In the genomic region with DNA sequence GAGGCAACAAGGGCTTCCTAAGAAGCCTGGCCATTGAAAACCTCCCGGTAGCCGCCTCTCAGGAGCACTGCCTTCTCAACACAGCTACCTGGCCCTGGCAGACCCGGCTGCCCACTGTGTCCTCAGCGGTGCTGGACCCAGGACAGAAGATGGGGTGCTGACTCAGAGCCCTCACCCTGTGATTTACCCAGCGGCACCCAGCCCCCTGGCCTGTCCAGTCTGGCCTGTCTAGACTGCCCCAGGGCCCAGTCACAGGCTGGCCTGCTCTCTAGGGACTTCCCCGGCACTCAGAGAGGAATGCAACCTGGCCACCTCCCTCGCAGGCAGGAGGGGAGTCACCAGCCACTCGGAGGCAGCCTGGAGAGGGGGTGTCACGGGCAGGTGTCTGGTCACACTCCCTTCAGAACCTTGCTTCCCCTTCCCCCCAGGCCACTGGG, we compare ENCODE assay signal across 15 cellular contexts. TPM values are rescaled to one million over a fixed set of nuclear protein-coding genes. Genes with fewer than 3 reads are reported as not detected.
DNase-seq lines count a peak whose midpoint lies in the region; ATAC-seq, FAIRE-seq and TF ChIP-seq lines count a peak whose summit lies in the region.
"Had no signal": no experiment of that assay in that cellular context is flagged by ENCODE, and none has a peak within 500 bp of the region (broad histone marks: within the 10 kb centered on the region; RNA-seq: fewer than 3 reads in every experiment).

No MANE protein-coding gene starts in this region.

- TF ChIP-seq EP300 in HepG2 (IDR thresholded peaks at IDR 0.05; ENCODE audit: low read depth in 2 of 2, low read length in 2 of 2) (no peak), HepG2 (CRISPR knock-in tag; IDR thresholded peaks at IDR 0.05; ENCODE audit: borderline replicate concordance) (no peak)

- no peak overlapping the region for H2AFZ ChIP-seq in HepG2 (ENCODE audit: low read length)

- no peak overlapping the region for H3K4me2 ChIP-seq in HepG2 (ENCODE audit: low read depth, low read length)

- no peak for TF ChIP-seq RAD21 in HepG2 (CRISPR knock-in tag; IDR thresholded peaks at IDR 0.05)

- no peak overlapping the region for H3K27ac Mint-ChIP-seq in activated T-helper 2 cell treated with anti-CD3 and anti-CD28 coated beads, Interferon-gamma antibody, Interleukin-2, Interleukin-4, amounts not matched to agents 10 μg/mL and 5 μg/mL and 100 μg/mL, durations not matched to agents 14 hours and 24 hours and 36 hours
- H3K27ac Mint-ChIP-seq: brain had no signal

- H3K36me3 Mint-ChIP-seq in activated T-helper 2 cell treated with anti-CD3 and anti-CD28 coated beads, Interferon-gamma antibody, Interleukin-2, Interleukin-4, amounts not matched to agents 10 μg/mL and 5 μg/mL and 100 μg/mL, durations not matched to agents 14 hours and 24 hours and 36 hours (ENCODE audit: low read depth), result peaks cover 7% of the 10 kb centered on the region
- H3K36me3 Mint-ChIP-seq: brain had no signal

- ATAC-seq in body of pancreas (peak; percentile 77), HepG2 (no peak)

- peaks cover 18% of the 10 kb centered on the region for H3K79me2 ChIP-seq in HepG2 (ENCODE audit: insufficient read depth, low read length)

- TF ChIP-seq CTCF in cardiac muscle cell (IDR thresholded peaks at IDR 0.05; ENCODE audit: low read depth, low read length) (no peak), right atrium auricular region (IDR thresholded peaks at IDR 0.05) (no peak), body of pancreas (IDR thresholded peaks at IDR 0.05) (no peak), HepG2 (CRISPR knock-in tag; IDR thresholded peaks at IDR 0.05) (no peak), vagina (IDR thresholded peaks at IDR 0.05) (no peak)

- no peaks in the 10 kb centered on the region for H3K27me3 Mint-ChIP-seq in activated T-helper 2 cell treated with anti-CD3 and anti-CD28 coated beads, Interferon-gamma antibody, Interleukin-2, Interleukin-4, amounts not matched to agents 10 μg/mL and 5 μg/mL and 100 μg/mL, durations not matched to agents 14 hours and 24 hours and 36 hours (ENCODE audit: low read depth)
- H3K27me3 Mint-ChIP-seq: brain had no signal

- H3K4me3 Mint-ChIP-seq in activated T-helper 2 cell treated with anti-CD3 and anti-CD28 coated beads, Interferon-gamma antibody, Interleukin-2, Interleukin-4, amounts not matched to agents 10 μg/mL and 5 μg/mL and 100 μg/mL, durations not matched to agents 14 hours and 24 hours and 36 hours (ENCODE audit: low read depth), result no peak overlapping the region
- H3K4me3 Mint-ChIP-seq: brain had no signal

- H3K4me3 ChIP-seq in cardiac muscle cell (no peak overlapping the region), right atrium auricular region (no peak overlapping the region), body of pancreas (no peak overlapping the region), HepG2 (replicated peaks in 1 of 3; ENCODE audit: insufficient read depth in 1 of 3, low read depth in 2 of 3, low read length in 3 of 3) (no peak overlapping the region), vagina (no peak overlapping the region), MG63 (no peak overlapping the region)
- H3K4me3 ChIP-seq: thoracic aorta had no signal

- H3K4me1 ChIP-seq in cardiac muscle cell (ENCODE audit: low read depth), result peaks cover 60% of the 10 kb centered on the region
- H3K4me1 ChIP-seq in right atrium auricular region, result peaks cover 0 to 43% of the 10 kb centered on the region in 2 donors
- H3K4me1 ChIP-seq in body of pancreas, result peaks cover 92% of the 10 kb centered on the region
- H3K4me1 ChIP-seq in HepG2 (ENCODE audit: insufficient read depth, low read length), result peaks cover 64% of the 10 kb centered on the region
- H3K4me1 ChIP-seq in vagina, result peaks cover 91% of the 10 kb centered on the region

- intact Hi-C loops in body of pancreas (cut with DNase I) (no loop called here), HepG2 (cut with micrococcal nuclease; ENCODE audit: unreplicated experiment) (no loop called here), vagina (cut with DNase I) (no loop called here)
- intact Hi-C loops in activated T-helper 2 cell treated with anti-CD3 and anti-CD28 coated beads, Interferon-gamma antibody, Interleukin-2, Interleukin-4, amounts not matched to agents 10 μg/mL and 5 μg/mL and 100 μg/mL, durations not matched to agents 14 hours and 24 hours and 36 hours (cut with micrococcal nuclease), result no loop called here

- H3K27me3 ChIP-seq in cardiac muscle cell (no peaks in the 10 kb centered on the region), right atrium auricular region (no peaks in the 10 kb centered on the region), body of pancreas (no peaks in the 10 kb centered on the region), HepG2 (ENCODE audit: control insufficient read depth in 1 of 2, insufficient read depth in 2 of 2, low read length in 2 of 2) (no peaks in the 10 kb centered on the region), vagina (no peaks in the 10 kb centered on the region), MG63 (no peaks in the 10 kb centered on the region)

- no peak for FAIRE-seq in HepG2 (lab: Jason Lieb, UNC)
- FAIRE-seq: endothelial cell of umbilical vein had no signal

- WGBS in body of pancreas, 2 donors, result 40 to 53% methylated on average over 1 to 9 of the region's 9 CpGs
- WGBS in HepG2 (ENCODE audit: low lambda C conversion rate), result 89% methylated on average over 5 of the region's 9 CpGs

- DNase-seq in cardiac muscle cell (ENCODE audit: low read depth in 1 of 2, low spot score in 1 of 2), result peak in 1 of 2 donors; percentile 52
- DNase-seq in right atrium auricular region (ENCODE audit: low spot score), result no peak
- peak; percentile 69 to 84 (median 78) for DNase-seq in body of pancreas
- no peak for DNase-seq in HepG2 (ENCODE audit: low spot score)
- DNase-seq in vagina (ENCODE audit: extremely low spot score in 2 of 2), result no peak
- no peak for DNase-seq in MG63
- DNase-seq in DMS53 treated with DMSO at 0.1 percent for 48 hours (lab: John Stamatoyannopoulos, UW; ENCODE audit: unreplicated experiment), result no peak
- no peak for DNase-seq in activated T-helper 2 cell treated with anti-CD3 and anti-CD28 coated beads, Interferon-gamma antibody, Interleukin-2, Interleukin-4, amounts not matched to agents 10 μg/mL and 5 μg/mL and 100 μg/mL, durations not matched to agents 14 hours and 24 hours and 36 hours (ENCODE audit: low spot score)
- DNase-seq: activated T-cell treated with anti-CD3 and anti-CD28 coated beads, Interleukin-2, amount 50 U/mL, for 48 hours; DND-41; NCI-H526; Right ventricle myocardium superior had no signal

- H3K4me1 Mint-ChIP-seq in activated T-helper 2 cell treated with anti-CD3 and anti-CD28 coated beads, Interferon-gamma antibody, Interleukin-2, Interleukin-4, amounts not matched to agents 10 μg/mL and 5 μg/mL and 100 μg/mL, durations not matched to agents 14 hours and 24 hours and 36 hours (ENCODE audit: low read depth), result peaks cover 12% of the 10 kb centered on the region

- peak overlapping the region; percentile 12 for H3K27ac ChIP-seq in cardiac muscle cell
- no peak overlapping the region for H3K27ac ChIP-seq in right atrium auricular region
- H3K27ac ChIP-seq in body of pancreas, result peak overlapping the region; percentile 63 to 78 (median 77)
- no peak overlapping the region for H3K27ac ChIP-seq in HepG2 (ENCODE audit: extremely low read length, insufficient read depth, low read length)
- H3K27ac ChIP-seq in vagina, result peak overlapping the region; percentile 13
- H3K27ac ChIP-seq: thoracic aorta had no signal

- no peaks in the 10 kb centered on the region for H3K9me3 Mint-ChIP-seq in activated T-helper 2 cell treated with anti-CD3 and anti-CD28 coated beads, Interferon-gamma antibody, Interleukin-2, Interleukin-4, amounts not matched to agents 10 μg/mL and 5 μg/mL and 100 μg/mL, durations not matched to agents 14 hours and 24 hours and 36 hours
- H3K9me3 Mint-ChIP-seq: brain had no signal

- no peak overlapping the region for H3K9ac ChIP-seq in HepG2 (ENCODE audit: insufficient read depth, low read depth, low read length)

- TF ChIP-seq POLR2A in body of pancreas (IDR thresholded peaks at IDR 0.05) (peak; percentile 33 to 60 (median 44)), HepG2 (IDR thresholded peaks at IDR 0.05; ENCODE audit: insufficient read depth in 1 of 2, low read depth in 2 of 2, low read length in 2 of 2) (no peak), vagina (IDR thresholded peaks at IDR 0.05) (no peak)

- CTCF ChIA-PET in HepG2 (lab: Yijun Ruan, JAX; ENCODE audit: low intra/inter-chr PET ratio, low total read pairs), result interaction anchor here (2.1 kb wide), 1 partner anchor 20 kb away, joined by 10 read pairs; the partner anchor contains the start of gene PIEZO1

- H4K20me1 ChIP-seq in HepG2 (ENCODE audit: insufficient read depth, low read length), result peaks cover 27% of the 10 kb centered on the region; the same call in 1 of the 2 replicates

- POLR2A ChIA-PET in HepG2 (lab: Yijun Ruan, JAX), result interaction anchor here (1.2 kb wide), 1 partner anchor 16 kb away, joined by 3 read pairs; no protein-coding TSS in a partner anchor

- H3K9me3 ChIP-seq in cardiac muscle cell (ENCODE audit: low read depth) (no peaks in the 10 kb centered on the region), right atrium auricular region (no peaks in the 10 kb centered on the region), body of pancreas (no peaks in the 10 kb centered on the region), HepG2 (ENCODE audit: low read length) (no peaks in the 10 kb centered on the region), vagina (no peaks in the 10 kb centered on the region), MG63 (no peaks in the 10 kb centered on the region)
- H3K9me3 ChIP-seq: thoracic aorta had no signal

- in situ Hi-C loops in HepG2 (cut with HindIII; ENCODE audit: extremely low pct_ligation_motif_present, low pct_unique_long_range_greater_than_20kb), result no loop called here

- BruUV-seq in HepG2 (replicated peaks; lab: Mats Ljungman, UMichigan), result no TSS peak

- H3K36me3 ChIP-seq in cardiac muscle cell, result no peaks in the 10 kb centered on the region
- H3K36me3 ChIP-seq in right atrium auricular region, result no peaks in the 10 kb centered on the region
- H3K36me3 ChIP-seq in body of pancreas (replicated peaks in 1 of 2; ENCODE audit: insufficient read depth in 1 of 2, low read depth in 2 of 2), result no peaks in the 10 kb centered on the region
- H3K36me3 ChIP-seq in HepG2 (replicated peaks in 1 of 2; ENCODE audit: control insufficient read depth in 1 of 2, insufficient read depth in 2 of 2, low read length in 2 of 2), result peaks cover 0 to 2% of the 10 kb centered on the region in 2 experiments; a peak in 2 of 5 replicates
- no peaks in the 10 kb centered on the region for H3K36me3 ChIP-seq in vagina
- H3K36me3 ChIP-seq in MG63, result no peaks in the 10 kb centered on the region; the same call in 1 of the 2 replicates
- H3K36me3 ChIP-seq: thoracic aorta had no signal

RNA-seq across cellular contexts. Expression of gene PIEZO1, which starts 20.1 kb away (rescaled TPM):
- total RNA-seq in cardiac muscle cell (54.5 and 121 TPM in 2 replicates), right atrium auricular region (10 to 100 TPM; 37.7 to 73.2 TPM), body of pancreas (100 to 1,000 TPM in 1 of 2 donors, 10 to 100 TPM in 1; 61.0 to 269 TPM), HepG2 (2016; rRNA removed; fragmentation: Illumina TruSeq; extraction: Trizol) (32.5 and 85.0 TPM in 2 replicates), vagina (184 TPM)
- polyA plus RNA-seq in cardiac muscle cell (32.7 and 49.2 TPM in 2 replicates), HepG2 (2011; rRNA removed) (67.9 and 93.5 TPM in 2 replicates)
- total RNA-seq in HepG2 (2016; cell fraction: cytosol; rRNA removed; fragmentation: Illumina TruSeq; extraction: Trizol; ENCODE audit: low read depth), result 42.1 and 42.4 TPM in 2 replicates
- total RNA-seq in HepG2 (2016; cell fraction: insoluble cytoplasmic fraction; rRNA removed; fragmentation: Illumina TruSeq; extraction: Trizol), result 27.7 and 89.8 TPM in 2 replicates
- total RNA-seq in HepG2 (2016; cell fraction: membrane; rRNA removed; fragmentation: Illumina TruSeq; extraction: Trizol), result 37.0 TPM in 2 replicates
- 117 and 146 TPM in 2 replicates for total RNA-seq in HepG2 (2016; cell fraction: nucleus; rRNA removed; fragmentation: Illumina TruSeq; extraction: Trizol)
- 42.8 and 69.2 TPM in 2 replicates for polyA plus RNA-seq in HepG2 (2011; cell fraction: cytosol; rRNA removed)
- polyA plus RNA-seq in HepG2 (2011; cell fraction: nucleus; rRNA removed), result 643 and 860 TPM in 2 replicates
- 52.4 and 78.3 TPM in 2 replicates for polyA plus RNA-seq in HepG2 (2012)
- 12.7 and 13.6 TPM in 2 replicates for polyA plus RNA-seq in HepG2 (2016; cell fraction: cytosol; fragmentation: Illumina TruSeq; extraction: Trizol; ENCODE audit: low read depth)
- 33.4 and 36.7 TPM in 2 replicates for polyA plus RNA-seq in HepG2 (2016; cell fraction: insoluble cytoplasmic fraction; fragmentation: Illumina TruSeq; extraction: Trizol; ENCODE audit: low read depth)
- polyA plus RNA-seq in HepG2 (2016; cell fraction: membrane; fragmentation: Illumina TruSeq; extraction: Trizol; ENCODE audit: low read depth), result 20.6 and 22.7 TPM in 2 replicates
- 296 and 336 TPM in 2 replicates for polyA plus RNA-seq in HepG2 (2016; cell fraction: nucleus; fragmentation: Illumina TruSeq; extraction: Trizol; ENCODE audit: insufficient read depth, low read depth)
- 101 and 184 TPM in 2 replicates for polyA minus RNA-seq in HepG2 (2011; rRNA and poly(A)+ RNA removed; ENCODE audit: low replicate concordance)
- polyA minus RNA-seq in HepG2 (2011; cell fraction: cytosol; rRNA and poly(A)+ RNA removed), result 44.8 and 52.9 TPM in 2 replicates
- 89.5 and 109 TPM in 2 replicates for polyA minus RNA-seq in HepG2 (2011; cell fraction: nucleus; rRNA and poly(A)+ RNA removed)
- total RNA-seq in MG63 (2014; rRNA removed; shearing (Covaris generic); ENCODE audit: low replicate concordance), result 77.6 and 88.5 TPM in 2 replicates
- total RNA-seq in activated T-helper 2 cell treated with anti-CD3 and anti-CD28 coated beads, Interferon-gamma antibody, Interleukin-2, Interleukin-4, amounts not matched to agents 10 μg/mL and 5 μg/mL and 100 μg/mL, durations not matched to agents 14 hours and 24 hours and 36 hours, result 240 and 255 TPM in 2 replicates

RNA-seq across cellular contexts. Expression of gene CDT1, which starts 38.7 kb away (rescaled TPM):
- 24.5 and 29.6 TPM in 2 replicates for total RNA-seq in cardiac muscle cell
- polyA plus RNA-seq in cardiac muscle cell, result 15.9 and 17.9 TPM in 2 replicates
- 1 to 10 TPM in 1 of 2 donors, under 1 TPM in 1; 0.39 to 1.3 TPM for total RNA-seq in right atrium auricular region
- 1 to 10 TPM in 1 of 2 donors, not detected in 1; 7.6 TPM for total RNA-seq in body of pancreas
- 16.5 and 23.1 TPM in 2 replicates for total RNA-seq in HepG2 (2016; rRNA removed; fragmentation: Illumina TruSeq; extraction: Trizol)
- total RNA-seq in HepG2 (2016; cell fraction: cytosol; rRNA removed; fragmentation: Illumina TruSeq; extraction: Trizol; ENCODE audit: low read depth), result 14.3 and 18.2 TPM in 2 replicates
- total RNA-seq in HepG2 (2016; cell fraction: insoluble cytoplasmic fraction; rRNA removed; fragmentation: Illumina TruSeq; extraction: Trizol), result 15.0 and 21.7 TPM in 2 replicates
- 30.9 and 31.0 TPM in 2 replicates for total RNA-seq in HepG2 (2016; cell fraction: membrane; rRNA removed; fragmentation: Illumina TruSeq; extraction: Trizol)
- 12.6 and 18.8 TPM in 2 replicates for total RNA-seq in HepG2 (2016; cell fraction: nucleus; rRNA removed; fragmentation: Illumina TruSeq; extraction: Trizol)
- polyA plus RNA-seq in HepG2 (2011; rRNA removed), result 17.9 and 23.8 TPM in 2 replicates
- polyA plus RNA-seq in HepG2 (2011; cell fraction: cytosol; rRNA removed), result 15.0 and 37.3 TPM in 2 replicates
- polyA plus RNA-seq in HepG2 (2011; cell fraction: nucleus; rRNA removed), result 29.6 and 46.8 TPM in 2 replicates
- polyA plus RNA-seq in HepG2 (2012), result 13.5 and 17.6 TPM in 2 replicates
- polyA plus RNA-seq in HepG2 (2016; cell fraction: cytosol; fragmentation: Illumina TruSeq; extraction: Trizol; ENCODE audit: low read depth), result 18.5 and 24.2 TPM in 2 replicates
- 22.4 and 29.0 TPM in 2 replicates for polyA plus RNA-seq in HepG2 (2016; cell fraction: insoluble cytoplasmic fraction; fragmentation: Illumina TruSeq; extraction: Trizol; ENCODE audit: low read depth)
- 25.4 and 37.1 TPM in 2 replicates for polyA plus RNA-seq in HepG2 (2016; cell fraction: membrane; fragmentation: Illumina TruSeq; extraction: Trizol; ENCODE audit: low read depth)
- 34.6 and 39.8 TPM in 2 replicates for polyA plus RNA-seq in HepG2 (2016; cell fraction: nucleus; fragmentation: Illumina TruSeq; extraction: Trizol; ENCODE audit: insufficient read depth, low read depth)
- 25.0 and 71.0 TPM in 2 replicates for polyA minus RNA-seq in HepG2 (2011; rRNA and poly(A)+ RNA removed; ENCODE audit: low replicate concordance)
- 28.6 and 52.8 TPM in 2 replicates for polyA minus RNA-seq in HepG2 (2011; cell fraction: cytosol; rRNA and poly(A)+ RNA removed)
- 6.7 and 8.8 TPM in 2 replicates for polyA minus RNA-seq in HepG2 (2011; cell fraction: nucleus; rRNA and poly(A)+ RNA removed)
- total RNA-seq in vagina, result 10.8 TPM
- 9.3 and 14.3 TPM in 2 replicates for total RNA-seq in MG63 (2014; rRNA removed; shearing (Covaris generic); ENCODE audit: low replicate concordance)
- total RNA-seq in activated T-helper 2 cell treated with anti-CD3 and anti-CD28 coated beads, Interferon-gamma antibody, Interleukin-2, Interleukin-4, amounts not matched to agents 10 μg/mL and 5 μg/mL and 100 μg/mL, durations not matched to agents 14 hours and 24 hours and 36 hours, result 79.9 and 90.9 TPM in 2 replicates

RNA-seq across cellular contexts. Expression of gene APRT, which starts 46.8 kb away (rescaled TPM):
- total RNA-seq in cardiac muscle cell (123 and 140 TPM in 2 replicates), right atrium auricular region (10 to 100 TPM; 50.6 to 90.4 TPM), body of pancreas (100 to 1,000 TPM in 1 of 2 donors, 10 to 100 TPM in 1; 95.9 to 104 TPM), HepG2 (2016; rRNA removed; fragmentation: Illumina TruSeq; extraction: Trizol) (242 and 274 TPM in 2 replicates), vagina (134 TPM)
- polyA plus RNA-seq in cardiac muscle cell (169 and 193 TPM in 2 replicates), HepG2 (2011; rRNA removed) (155 and 210 TPM in 2 replicates)
- 163 and 167 TPM in 2 replicates for total RNA-seq in HepG2 (2016; cell fraction: cytosol; rRNA removed; fragmentation: Illumina TruSeq; extraction: Trizol; ENCODE audit: low read depth)
- 238 and 275 TPM in 2 replicates for total RNA-seq in HepG2 (2016; cell fraction: insoluble cytoplasmic fraction; rRNA removed; fragmentation: Illumina TruSeq; extraction: Trizol)
- 188 and 208 TPM in 2 replicates for total RNA-seq in HepG2 (2016; cell fraction: membrane; rRNA removed; fragmentation: Illumina TruSeq; extraction: Trizol)
- total RNA-seq in HepG2 (2016; cell fraction: nucleus; rRNA removed; fragmentation: Illumina TruSeq; extraction: Trizol), result 99.7 and 110 TPM in 2 replicates
- 94.2 and 153 TPM in 2 replicates for polyA plus RNA-seq in HepG2 (2011; cell fraction: cytosol; rRNA removed)
- polyA plus RNA-seq in HepG2 (2011; cell fraction: nucleus; rRNA removed), result 101 and 126 TPM in 2 replicates
- 136 and 175 TPM in 2 replicates for polyA plus RNA-seq in HepG2 (2012)
- polyA plus RNA-seq in HepG2 (2016; cell fraction: cytosol; fragmentation: Illumina TruSeq; extraction: Trizol; ENCODE audit: low read depth), result 172 and 184 TPM in 2 replicates
- 339 and 349 TPM in 2 replicates for polyA plus RNA-seq in HepG2 (2016; cell fraction: insoluble cytoplasmic fraction; fragmentation: Illumina TruSeq; extraction: Trizol; ENCODE audit: low read depth)
- 196 and 203 TPM in 2 replicates for polyA plus RNA-seq in HepG2 (2016; cell fraction: membrane; fragmentation: Illumina TruSeq; extraction: Trizol; ENCODE audit: low read depth)
- polyA plus RNA-seq in HepG2 (2016; cell fraction: nucleus; fragmentation: Illumina TruSeq; extraction: Trizol; ENCODE audit: insufficient read depth, low read depth), result 192 and 201 TPM in 2 replicates
- 83.2 and 86.7 TPM in 2 replicates for polyA minus RNA-seq in HepG2 (2011; rRNA and poly(A)+ RNA removed; ENCODE audit: low replicate concordance)
- 75.3 and 84.8 TPM in 2 replicates for polyA minus RNA-seq in HepG2 (2011; cell fraction: cytosol; rRNA and poly(A)+ RNA removed)
- polyA minus RNA-seq in HepG2 (2011; cell fraction: nucleus; rRNA and poly(A)+ RNA removed), result 35.7 and 49.8 TPM in 2 replicates
- total RNA-seq in MG63 (2014; rRNA removed; shearing (Covaris generic); ENCODE audit: low replicate concordance), result 290 and 307 TPM in 2 replicates
- total RNA-seq in activated T-helper 2 cell treated with anti-CD3 and anti-CD28 coated beads, Interferon-gamma antibody, Interleukin-2, Interleukin-4, amounts not matched to agents 10 μg/mL and 5 μg/mL and 100 μg/mL, durations not matched to agents 14 hours and 24 hours and 36 hours, result 294 and 300 TPM in 2 replicates

RNA-seq across cellular contexts. Expression of gene CTU2, which starts 58.6 kb away (rescaled TPM):
- 9.3 and 10.8 TPM in 2 replicates for total RNA-seq in cardiac muscle cell
- 9.2 and 13.8 TPM in 2 replicates for polyA plus RNA-seq in cardiac muscle cell
- total RNA-seq in right atrium auricular region, result 1 to 10 TPM; 7.1 to 8.2 TPM
- total RNA-seq in body of pancreas, result 10 to 100 TPM in 1 of 2 donors, 1 to 10 TPM in 1; 5.7 to 10.2 TPM
- 21.9 TPM in 2 replicates for total RNA-seq in HepG2 (2016; rRNA removed; fragmentation: Illumina TruSeq; extraction: Trizol)
- total RNA-seq in HepG2 (2016; cell fraction: cytosol; rRNA removed; fragmentation: Illumina TruSeq; extraction: Trizol; ENCODE audit: low read depth), result 11.4 and 12.8 TPM in 2 replicates
- total RNA-seq in HepG2 (2016; cell fraction: insoluble cytoplasmic fraction; rRNA removed; fragmentation: Illumina TruSeq; extraction: Trizol), result 16.8 and 22.4 TPM in 2 replicates
- 13.8 and 15.9 TPM in 2 replicates for total RNA-seq in HepG2 (2016; cell fraction: membrane; rRNA removed; fragmentation: Illumina TruSeq; extraction: Trizol)
- 16.7 and 17.2 TPM in 2 replicates for total RNA-seq in HepG2 (2016; cell fraction: nucleus; rRNA removed; fragmentation: Illumina TruSeq; extraction: Trizol)
- polyA plus RNA-seq in HepG2 (2011; rRNA removed), result 13.3 and 18.5 TPM in 2 replicates
- 11.8 and 19.4 TPM in 2 replicates for polyA plus RNA-seq in HepG2 (2011; cell fraction: cytosol; rRNA removed)
- 63.3 and 73.6 TPM in 2 replicates for polyA plus RNA-seq in HepG2 (2011; cell fraction: nucleus; rRNA removed)
- 11.6 and 15.1 TPM in 2 replicates for polyA plus RNA-seq in HepG2 (2012)
- polyA plus RNA-seq in HepG2 (2016; cell fraction: cytosol; fragmentation: Illumina TruSeq; extraction: Trizol; ENCODE audit: low read depth), result 12.4 and 16.5 TPM in 2 replicates
- polyA plus RNA-seq in HepG2 (2016; cell fraction: insoluble cytoplasmic fraction; fragmentation: Illumina TruSeq; extraction: Trizol; ENCODE audit: low read depth), result 20.9 and 22.4 TPM in 2 replicates
- polyA plus RNA-seq in HepG2 (2016; cell fraction: membrane; fragmentation: Illumina TruSeq; extraction: Trizol; ENCODE audit: low read depth), result 13.3 and 14.9 TPM in 2 replicates
- polyA plus RNA-seq in HepG2 (2016; cell fraction: nucleus; fragmentation: Illumina TruSeq; extraction: Trizol; ENCODE audit: insufficient read depth, low read depth), result 39.4 and 44.9 TPM in 2 replicates
- polyA minus RNA-seq in HepG2 (2011; rRNA and poly(A)+ RNA removed; ENCODE audit: low replicate concordance), result 23.1 and 25.7 TPM in 2 replicates
- 15.2 and 18.6 TPM in 2 replicates for polyA minus RNA-seq in HepG2 (2011; cell fraction: cytosol; rRNA and poly(A)+ RNA removed)
- 19.3 and 20.7 TPM in 2 replicates for polyA minus RNA-seq in HepG2 (2011; cell fraction: nucleus; rRNA and poly(A)+ RNA removed)
- total RNA-seq in vagina, result 7.9 TPM
- 13.6 and 16.8 TPM in 2 replicates for total RNA-seq in MG63 (2014; rRNA removed; shearing (Covaris generic); ENCODE audit: low replicate concordance)
- total RNA-seq in activated T-helper 2 cell treated with anti-CD3 and anti-CD28 coated beads, Interferon-gamma antibody, Interleukin-2, Interleukin-4, amounts not matched to agents 10 μg/mL and 5 μg/mL and 100 μg/mL, durations not matched to agents 14 hours and 24 hours and 36 hours, result 43.8 and 43.9 TPM in 2 replicates

RNA-seq across cellular contexts. Expression of gene RNF166, which starts 58.7 kb away (rescaled TPM):
- total RNA-seq in cardiac muscle cell, result 30.0 and 33.5 TPM in 2 replicates
- 23.2 and 34.2 TPM in 2 replicates for polyA plus RNA-seq in cardiac muscle cell
- total RNA-seq in right atrium auricular region, result 10 to 100 TPM; 16.9 to 19.4 TPM
- 10 to 100 TPM; 16.6 to 27.7 TPM for total RNA-seq in body of pancreas
- total RNA-seq in HepG2 (2016; rRNA removed; fragmentation: Illumina TruSeq; extraction: Trizol), result 15.1 and 23.0 TPM in 2 replicates
- total RNA-seq in HepG2 (2016; cell fraction: cytosol; rRNA removed; fragmentation: Illumina TruSeq; extraction: Trizol; ENCODE audit: low read depth), result 36.0 and 37.2 TPM in 2 replicates
- 17.3 and 23.3 TPM in 2 replicates for total RNA-seq in HepG2 (2016; cell fraction: insoluble cytoplasmic fraction; rRNA removed; fragmentation: Illumina TruSeq; extraction: Trizol)
- 41.6 and 45.9 TPM in 2 replicates for total RNA-seq in HepG2 (2016; cell fraction: membrane; rRNA removed; fragmentation: Illumina TruSeq; extraction: Trizol)
- total RNA-seq in HepG2 (2016; cell fraction: nucleus; rRNA removed; fragmentation: Illumina TruSeq; extraction: Trizol), result 14.0 and 14.1 TPM in 2 replicates
- polyA plus RNA-seq in HepG2 (2011; rRNA removed), result 21.4 and 26.2 TPM in 2 replicates
- polyA plus RNA-seq in HepG2 (2011; cell fraction: cytosol; rRNA removed), result 14.8 and 24.4 TPM in 2 replicates
- polyA plus RNA-seq in HepG2 (2011; cell fraction: nucleus; rRNA removed), result 83.8 and 91.3 TPM in 2 replicates
- polyA plus RNA-seq in HepG2 (2012), result 12.2 and 16.1 TPM in 2 replicates
- polyA plus RNA-seq in HepG2 (2016; cell fraction: cytosol; fragmentation: Illumina TruSeq; extraction: Trizol; ENCODE audit: low read depth), result 22.9 and 25.4 TPM in 2 replicates
- 19.2 and 20.2 TPM in 2 replicates for polyA plus RNA-seq in HepG2 (2016; cell fraction: insoluble cytoplasmic fraction; fragmentation: Illumina TruSeq; extraction: Trizol; ENCODE audit: low read depth)
- polyA plus RNA-seq in HepG2 (2016; cell fraction: membrane; fragmentation: Illumina TruSeq; extraction: Trizol; ENCODE audit: low read depth), result 32.0 and 34.1 TPM in 2 replicates
- polyA plus RNA-seq in HepG2 (2016; cell fraction: nucleus; fragmentation: Illumina TruSeq; extraction: Trizol; ENCODE audit: insufficient read depth, low read depth), result 36.7 and 43.4 TPM in 2 replicates
- 11.5 and 25.6 TPM in 2 replicates for polyA minus RNA-seq in HepG2 (2011; rRNA and poly(A)+ RNA removed; ENCODE audit: low replicate concordance)
- 12.9 and 17.8 TPM in 2 replicates for polyA minus RNA-seq in HepG2 (2011; cell fraction: cytosol; rRNA and poly(A)+ RNA removed)
- 14.2 and 18.7 TPM in 2 replicates for polyA minus RNA-seq in HepG2 (2011; cell fraction: nucleus; rRNA and poly(A)+ RNA removed)
- 26.5 TPM for total RNA-seq in vagina
- 16.5 and 20.2 TPM in 2 replicates for total RNA-seq in MG63 (2014; rRNA removed; shearing (Covaris generic); ENCODE audit: low replicate concordance)
- 39.9 and 52.1 TPM in 2 replicates for total RNA-seq in activated T-helper 2 cell treated with anti-CD3 and anti-CD28 coated beads, Interferon-gamma antibody, Interleukin-2, Interleukin-4, amounts not matched to agents 10 μg/mL and 5 μg/mL and 100 μg/mL, durations not matched to agents 14 hours and 24 hours and 36 hours

Comparison
In these comparisons a context has a peak if more than half of its experiments do, and no peak if none do; other contexts are left out.
1. H3K27ac ChIP-seq: peak in cardiac muscle cell (single experiment), body of pancreas (4 of 4) and vagina (single experiment); none in right atrium auricular region (0 of 2) and HepG2 (single experiment).
2. DNase-seq: peak in body of pancreas (4 of 4); none in right atrium auricular region (single experiment), HepG2 (single experiment), vagina (0 of 2), MG63 (single experiment), DMS53 treated with DMSO at 0.1 percent for 48 hours (single experiment) and activated T-helper 2 cell treated with anti-CD3 and anti-CD28 coated beads, Interferon-gamma antibody, Interleukin-2, Interleukin-4, amounts not matched to agents 10 μg/mL and 5 μg/mL and 100 μg/mL, durations not matched to agents 14 hours and 24 hours and 36 hours (single experiment).
3. POLR2A ChIP-seq: peak in body of pancreas (3 of 3); none in HepG2 (0 of 2) and vagina (0 of 2).